7 cellular contexts compared by ENCODE assay signal in the genomic region with DNA sequence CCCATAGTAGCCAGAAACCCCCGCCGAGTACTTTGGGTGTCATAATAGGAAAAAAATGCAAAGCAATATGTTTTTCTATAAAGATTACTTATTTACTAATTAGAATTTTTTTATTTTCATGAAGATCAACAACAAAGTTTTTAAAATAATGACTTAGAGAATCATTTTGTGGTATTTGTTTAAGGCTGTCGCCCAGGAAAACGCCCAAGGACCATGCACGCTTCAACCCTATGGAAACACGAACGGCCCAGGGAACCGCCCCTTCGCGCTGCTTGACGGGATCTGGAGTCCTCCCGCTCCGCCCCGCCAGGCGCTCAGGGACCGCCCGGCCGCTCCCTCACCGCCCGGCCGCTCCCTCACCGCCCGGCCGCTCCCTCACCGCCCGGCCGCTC. TPM values are rescaled to one million over a fixed set of nuclear protein-coding genes. Genes with fewer than 3 reads are reported as not detected.
DNase-seq lines count a peak whose midpoint lies in the region; ATAC-seq and TF ChIP-seq lines count a peak whose summit lies in the region.

No MANE protein-coding gene starts in this region.

- WGBS in testis, 2 donors, result 2 to 3% methylated on average over 20 to 22 of the region's 27 CpGs

- H3K79me2 ChIP-seq in neural progenitor cell (ENCODE audit: low read depth), result peaks cover 46% of the 10 kb centered on the region

- H3K27me3 ChIP-seq in neural progenitor cell, result no peaks in the 10 kb centered on the region
- H3K27me3 ChIP-seq in testis, result no peaks in the 10 kb centered on the region

- H3K4me1 ChIP-seq in neural progenitor cell (peaks cover 32% of the 10 kb centered on the region), testis (no peaks in the 10 kb centered on the region)

- intact Hi-C loops in testis (cut with DNase I; ENCODE audit: low total_unique reads), result no loop called here

- H3K9ac ChIP-seq in neural progenitor cell, result no peak overlapping the region

- H3F3A ChIP-seq in neural progenitor cell (ENCODE audit: low read depth), result peaks cover 40% of the 10 kb centered on the region

- peaks cover 5 to 13% of the 10 kb centered on the region in 2 donors for H3K4me1 Mint-ChIP-seq in effector memory CD8-positive, alpha-beta T cell (ENCODE audit: low read depth in 2 of 2)
- H3K4me1 Mint-ChIP-seq in neural progenitor cell, result peaks cover 31% of the 10 kb centered on the region

- TF ChIP-seq CTCF in neural progenitor cell (IDR thresholded peaks at IDR 0.05) (no peak), testis (IDR thresholded peaks at IDR 0.05) (no peak)

- H3K36me3 Mint-ChIP-seq in effector memory CD8-positive, alpha-beta T cell (ENCODE audit: insufficient read depth), result peaks cover 35% of the 10 kb centered on the region
- H3K36me3 Mint-ChIP-seq in neural progenitor cell, result peaks cover 20% of the 10 kb centered on the region

- H3K27ac ChIP-seq in neural progenitor cell (no peak overlapping the region), testis (no peak overlapping the region)

- H3K27me3 Mint-ChIP-seq in effector memory CD8-positive, alpha-beta T cell, result no peaks in the 10 kb centered on the region
- peaks cover 4% of the 10 kb centered on the region for H3K27me3 Mint-ChIP-seq in neural progenitor cell (ENCODE audit: insufficient read depth, low read depth)

- no peak for TF ChIP-seq POLR2A in testis (IDR thresholded peaks at IDR 0.05)

- H3K27ac Mint-ChIP-seq in effector memory CD8-positive, alpha-beta T cell, result peak overlapping the region; percentile 94 to 95
- no peak overlapping the region for H3K27ac Mint-ChIP-seq in neural progenitor cell

- H3K9me3 ChIP-seq in neural progenitor cell (ENCODE audit: low read depth) (no peaks in the 10 kb centered on the region), testis (no peaks in the 10 kb centered on the region)

- peak overlapping the region; percentile 36 for H3K4me3 ChIP-seq in neural progenitor cell
- peak overlapping the region; percentile 16 to 94 for H3K4me3 ChIP-seq in testis

- peak overlapping the region; percentile 75 for H3K4me2 ChIP-seq in neural progenitor cell

- H2AFZ ChIP-seq in neural progenitor cell (replicated peaks), result no peak overlapping the region

- H4K20me1 ChIP-seq in neural progenitor cell (ENCODE audit: low read depth), result peaks cover 45% of the 10 kb centered on the region

- H3K4me3 Mint-ChIP-seq in effector memory CD8-positive, alpha-beta T cell, result peak overlapping the region; percentile 83 to 85
- H3K4me3 Mint-ChIP-seq in neural progenitor cell, result peak overlapping the region; percentile 99

- ATAC-seq in GM19035 (IDR thresholded peaks at IDR 0.05; ENCODE audit: unreplicated experiment), result peak; percentile 90
- peak; percentile 77 for ATAC-seq in HG03103 (IDR thresholded peaks at IDR 0.05; ENCODE audit: low read depth, unreplicated experiment)
- peak; percentile 79 for ATAC-seq in effector memory CD8-positive, alpha-beta T cell (replicated peaks)

- H3K9me3 Mint-ChIP-seq in effector memory CD8-positive, alpha-beta T cell, result no peaks in the 10 kb centered on the region
- no peaks in the 10 kb centered on the region for H3K9me3 Mint-ChIP-seq in neural progenitor cell

- peaks cover 3% of the 10 kb centered on the region for H3K36me3 ChIP-seq in neural progenitor cell
- no peaks in the 10 kb centered on the region for H3K36me3 ChIP-seq in testis (ENCODE audit: low read depth, missing control alignments)

- DNase-seq in NCI-H524 (lab: John Stamatoyannopoulos, UW) (peak; percentile 99), neural progenitor cell (ENCODE audit: low spot score) (peak; percentile 98), testis (peak; percentile 96)
- peak; percentile 93 to 95 for DNase-seq in activated CD4-positive, alpha-beta T cell treated with anti-CD3 and anti-CD28 coated beads, Interleukin-2, amount 50 U/mL, for 48 hours
- DNase-seq in effector memory CD8-positive, alpha-beta T cell, result no peak

RNA-seq across cellular contexts. Expression of gene KPNA2, which starts 0.4 kb away (rescaled TPM):
- total RNA-seq in neural progenitor cell (ENCODE audit: low replicate concordance) (480 and 549 TPM in 2 replicates), testis (100 to 1,000 TPM; 143 to 157 TPM)
- 481 TPM for polyA plus RNA-seq in testis (ENCODE audit: insufficient read depth, low read depth, low replicate concordance)

RNA-seq across cellular contexts. Expression of gene C17orf58, which starts 38.9 kb away (rescaled TPM):
- total RNA-seq in neural progenitor cell (ENCODE audit: low replicate concordance), result 34.3 and 43.9 TPM in 2 replicates
- 10 to 100 TPM; 13.1 to 14.5 TPM for total RNA-seq in testis
- polyA plus RNA-seq in testis (ENCODE audit: insufficient read depth, low read depth, low replicate concordance), result 13.5 TPM

Comparison
In these comparisons a context has a peak if more than half of its experiments do, and no peak if none do; other contexts are left out.
1. DNase-seq: peak in NCI-H524 (2 of 2), activated CD4-positive, alpha-beta T cell treated with anti-CD3 and anti-CD28 coated beads, Interleukin-2, amount 50 U/mL, for 48 hours (2 of 2), neural progenitor cell (single experiment) and testis (single experiment); none in effector memory CD8-positive, alpha-beta T cell (0 of 3).
2. Peak in every context shown above with its lines, with median percentiles within 50 percentile points of each other: ATAC-seq.